Comparison of ENCODE assay signal across 1 cellular context in genomic region chr18:63964908-63965307, GRCh38.
TF ChIP-seq lines count a peak whose summit lies in the region.

No MANE protein-coding gene starts in this region.

TF ChIP-seq in liver, 16 proteins besides CTCF, POLR2A, EP300 and RAD21 (continued from another document):
- peak; percentile 65 for TF ChIP-seq REST (IDR thresholded peaks at IDR 0.05)
- TF ChIP-seq TAF1 (conservative IDR thresholded peaks at IDR 0.05), result no peak
- TF ChIP-seq HNF4G (IDR thresholded peaks at IDR 0.05), result peak; percentile 76
- TF ChIP-seq FOXA2 (IDR thresholded peaks at IDR 0.05), result peak; percentile 18
